Comparison of ENCODE assay signal across 13 cellular contexts in the genomic region with DNA sequence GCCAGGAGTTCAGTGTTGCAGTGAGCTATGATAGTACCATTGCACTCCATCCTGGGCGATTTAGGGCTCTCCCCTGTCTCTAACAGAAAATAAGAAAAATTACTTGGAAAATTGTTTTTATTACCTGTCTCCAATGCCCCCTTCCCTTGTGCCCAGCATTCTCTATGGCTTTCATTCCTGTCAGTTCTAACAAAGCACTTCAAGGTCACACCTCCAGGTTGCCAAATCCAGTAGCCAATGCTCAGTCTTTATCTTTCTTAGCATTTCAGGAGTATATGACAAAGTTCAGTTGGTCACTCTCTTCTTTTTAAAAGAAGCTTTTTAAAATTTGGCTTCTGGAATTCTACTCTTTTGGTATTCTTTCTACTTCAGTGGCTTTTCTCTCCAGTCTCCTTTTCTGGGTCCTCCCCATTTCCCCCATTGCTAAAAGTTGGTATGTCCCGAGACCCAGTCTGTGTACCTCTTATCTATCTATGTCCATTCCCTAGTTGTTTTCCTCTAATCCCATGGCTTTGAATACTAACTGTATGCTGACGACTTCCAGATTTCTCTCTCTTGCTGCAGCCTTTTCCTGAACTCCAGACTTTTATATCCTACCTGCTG.
"Had no signal": no experiment of that assay in that cellular context is flagged by ENCODE, and none has a peak within 500 bp of the region (broad histone marks: within the 10 kb centered on the region; RNA-seq: fewer than 3 reads in every experiment).

No MANE protein-coding gene starts in this region.

- H3K36me3 ChIP-seq: colonic mucosa, right atrium auricular region, spleen had no signal

- H3K9me3 ChIP-seq: colonic mucosa, right atrium auricular region, spleen, testis had no signal

- H3K9me3 Mint-ChIP-seq: activated B cell treated with CpG ODN at 0.5 μM for 24 hours; activated CD4-positive, alpha-beta T cell treated with anti-CD3 and anti-CD28 coated beads, Interleukin-2, amount 10 ng/mL, durations not matched to agents 7 days and 5 days; activated naive CD4-positive, alpha-beta T cell treated with anti-CD3 and anti-CD28 coated beads for 36 hours; activated T-helper 17 cell treated with anti-CD3 and anti-CD28 coated beads, Interleukin-2, amount 50 U/mL, for 72 hours; naive B cell had no signal

- H3K27ac Mint-ChIP-seq: activated B cell treated with CpG ODN at 0.5 μM for 24 hours; activated CD4-positive, alpha-beta T cell treated with anti-CD3 and anti-CD28 coated beads, Interleukin-2, amount 10 ng/mL, durations not matched to agents 7 days and 5 days; activated naive CD4-positive, alpha-beta T cell treated with anti-CD3 and anti-CD28 coated beads for 36 hours; activated T-helper 17 cell treated with anti-CD3 and anti-CD28 coated beads, Interleukin-2, amount 50 U/mL, for 72 hours had no signal

- DNase-seq: activated B cell treated with CpG ODN at 0.5 μM for 24 hours; activated CD4-positive, alpha-beta T cell treated with anti-CD3 and anti-CD28 coated beads, Interleukin-2, amount 10 ng/mL, durations not matched to agents 7 days and 5 days; activated naive CD4-positive, alpha-beta T cell treated with anti-CD3 and anti-CD28 coated beads for 36 hours; activated T-cell treated with anti-CD3 and anti-CD28 coated beads for 4 hours; colonic mucosa; naive B cell; spleen; stimulated activated CD4-positive, alpha-beta T cell treated with anti-CD3 and anti-CD28 coated beads, Interleukin-1b, Interleukin-23, amount 100 ng/mL, for 48 hours; stimulated activated naive CD4-positive, alpha-beta T cell; T-helper 1 cell; testis had no signal

- H3K4me3 ChIP-seq: colonic mucosa, right atrium auricular region, spleen, testis had no signal

- H3K27me3 ChIP-seq: colonic mucosa, right atrium auricular region, spleen, testis had no signal

- ATAC-seq: activated T-helper 17 cell treated with anti-CD3 and anti-CD28 coated beads, Interleukin-2, amount 50 U/mL, for 72 hours had no signal

- H3K27ac ChIP-seq: colonic mucosa, spleen had no signal

- H3K4me3 Mint-ChIP-seq: activated B cell treated with CpG ODN at 0.5 μM for 24 hours; activated CD4-positive, alpha-beta T cell treated with anti-CD3 and anti-CD28 coated beads, Interleukin-2, amount 10 ng/mL, durations not matched to agents 7 days and 5 days; activated naive CD4-positive, alpha-beta T cell treated with anti-CD3 and anti-CD28 coated beads for 36 hours; activated T-helper 17 cell treated with anti-CD3 and anti-CD28 coated beads, Interleukin-2, amount 50 U/mL, for 72 hours; naive B cell had no signal

- H3K4me1 Mint-ChIP-seq: activated CD4-positive, alpha-beta T cell treated with anti-CD3 and anti-CD28 coated beads, Interleukin-2, amount 10 ng/mL, durations not matched to agents 7 days and 5 days; activated T-helper 17 cell treated with anti-CD3 and anti-CD28 coated beads, Interleukin-2, amount 50 U/mL, for 72 hours had no signal

- H3K4me1 ChIP-seq: colonic mucosa had no signal

- H3K27me3 Mint-ChIP-seq: activated B cell treated with CpG ODN at 0.5 μM for 24 hours, naive B cell had no signal
